In the genomic region with DNA sequence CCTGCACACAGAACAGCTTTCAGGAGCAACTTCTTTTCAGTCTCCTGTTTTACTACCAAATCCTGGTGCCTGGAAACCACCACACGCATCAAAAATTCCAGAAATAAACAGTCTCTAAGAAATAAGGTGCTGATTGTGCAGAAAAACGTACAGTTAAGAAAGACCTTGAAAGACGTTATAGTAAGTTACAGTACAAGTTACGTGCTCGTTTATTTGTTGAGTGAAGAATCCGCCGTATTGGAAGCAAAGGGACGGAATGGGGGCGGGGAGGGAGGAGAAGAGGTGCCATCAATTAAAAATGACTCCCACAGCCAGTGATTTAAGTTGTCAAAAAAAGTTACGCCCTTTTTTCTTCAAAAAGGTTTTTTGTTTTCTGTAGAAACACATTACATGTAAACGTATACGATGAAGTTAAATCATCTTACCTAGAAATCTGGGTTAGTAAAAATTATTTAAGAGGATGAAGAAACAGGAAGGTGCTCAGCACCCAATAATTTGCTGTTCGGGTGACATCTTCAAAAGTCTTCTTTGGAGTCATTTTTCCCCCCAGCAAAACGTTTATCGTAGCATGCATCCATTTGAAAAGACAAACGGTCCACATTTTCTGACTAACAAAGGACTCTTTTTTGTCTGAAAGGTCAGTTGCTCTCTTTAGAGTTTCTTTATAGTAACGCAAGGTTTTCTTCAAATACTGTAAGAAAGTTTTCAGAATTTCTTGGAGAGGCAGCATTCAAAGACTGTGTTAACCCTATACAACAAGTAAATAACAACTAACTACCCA, we compare ENCODE assay signal across 8 cellular contexts. TPM values are rescaled to one million over a fixed set of nuclear protein-coding genes. Genes with fewer than 3 reads are reported as not detected.
DNase-seq lines count a peak whose midpoint lies in the region; ATAC-seq and TF ChIP-seq lines count a peak whose summit lies in the region.

No MANE protein-coding gene starts in this region.

- TF ChIP-seq POLR2A in vagina (IDR thresholded peaks at IDR 0.05) = no peak

- no peaks in the 10 kb centered on the region for H3K27me3 ChIP-seq in right atrium auricular region
- H3K27me3 ChIP-seq in mammary epithelial cell (ENCODE audit: insufficient read depth, low read length) = no peaks in the 10 kb centered on the region
- no peaks in the 10 kb centered on the region for H3K27me3 ChIP-seq in vagina

- TSS peak; percentile 56 for BruUV-seq in mammary epithelial cell (replicated peaks; lab: Mats Ljungman, UMichigan)

- TF ChIP-seq CTCF in right atrium auricular region (IDR thresholded peaks at IDR 0.05) (no peak), mammary epithelial cell (conservative IDR thresholded peaks at IDR 0.05 in 1 of 2, IDR thresholded peaks at IDR 0.05 in 1 of 2; ENCODE audit: extremely low read depth in 1 of 2, insufficient read depth in 1 of 2, low read depth in 1 of 2, low read length in 2 of 2) (no peak), mesothelial cell of epicardium (IDR thresholded peaks at IDR 0.05; ENCODE audit: unreplicated experiment) (no peak), vagina (IDR thresholded peaks at IDR 0.05) (no peak)

- in situ Hi-C loops in mammary epithelial cell (cut with MboI; ENCODE audit: low sequenced_read_pairs in 2 of 2) = no loop called here

- H3K4me3 ChIP-seq in right atrium auricular region (peak overlapping the region; percentile 85 to 97), mammary epithelial cell (replicated peaks in 1 of 3; ENCODE audit: insufficient read depth in 1 of 3, low read depth in 2 of 3, low read length in 3 of 3) (peak overlapping the region; percentile 74 to 94 (median 91)), vagina (peak overlapping the region; percentile 89 to 96)

- H3K27me3 Mint-ChIP-seq in mesothelial cell of epicardium (ENCODE audit: low read depth) = no peaks in the 10 kb centered on the region

- H3K4me1 ChIP-seq in right atrium auricular region (peaks cover 0 to 47% of the 10 kb centered on the region in 2 donors), mammary epithelial cell (ENCODE audit: insufficient read depth, low read length) (peaks cover 13% of the 10 kb centered on the region), vagina (peaks cover 10% of the 10 kb centered on the region)

- peak overlapping the region; percentile 80 for H3K4me3 Mint-ChIP-seq in mesothelial cell of epicardium

- H4K20me1 ChIP-seq in mammary epithelial cell (ENCODE audit: insufficient read depth, low read length) = no peaks in the 10 kb centered on the region

- peaks cover 25% of the 10 kb centered on the region for H3K79me2 ChIP-seq in mammary epithelial cell (ENCODE audit: insufficient read depth, low read length)

- dilution Hi-C loops in mammary epithelial cell (cut with HindIII; ENCODE audit: low sequenced_read_pairs) = loop anchor here (5.0 kb wide), 1 partner anchor 38 kb away; no protein-coding TSS in a partner anchor

- H3K27ac ChIP-seq in right atrium auricular region (peak overlapping the region; percentile 97 to 99), mammary epithelial cell (ENCODE audit: insufficient read depth, low read depth, low read length) (peak overlapping the region; percentile 76), vagina (peak overlapping the region; percentile 94)

- H3K9ac ChIP-seq in mammary epithelial cell (ENCODE audit: insufficient read depth, low read length) = peak overlapping the region; percentile 84

- peak overlapping the region; percentile 87 for H2AFZ ChIP-seq in mammary epithelial cell (ENCODE audit: low read depth, low read length)

- peak overlapping the region; percentile 96 for H3K4me2 ChIP-seq in mammary epithelial cell (ENCODE audit: insufficient read depth, low read depth, low read length)

- intact Hi-C loops in Right ventricle myocardium superior (cut with DNase I) = loop anchor here (10.0 kb wide), 1 partner anchor 79 kb away; no protein-coding TSS in a partner anchor
- intact Hi-C loops in mammary epithelial cell (cut with micrococcal nuclease) = loop anchor here (1.0 to 5.0 kb wide), 3 partner anchors 31 to 113 kb away; no protein-coding TSS in a partner anchor
- intact Hi-C loops in vagina (cut with DNase I) = no loop called here

- WGBS in mammary epithelial cell (ENCODE audit: low coverage, missing lambda C conversion rate) = 2% methylated on average over 17 of the region's 17 CpGs

- ATAC-seq in Right ventricle myocardium superior (ENCODE audit: poor library complexity) = no peak
- no peak for ATAC-seq in HG02642 (IDR thresholded peaks at IDR 0.05; ENCODE audit: poor library complexity, unreplicated experiment)
- no peak for ATAC-seq in HG03457 (IDR thresholded peaks at IDR 0.05; ENCODE audit: unreplicated experiment)

- H3K27ac Mint-ChIP-seq in mesothelial cell of epicardium = peak overlapping the region; percentile 94

- peaks cover 34% of the 10 kb centered on the region for H3K4me1 Mint-ChIP-seq in mesothelial cell of epicardium

- no peaks in the 10 kb centered on the region for H3K36me3 ChIP-seq in right atrium auricular region
- no peaks in the 10 kb centered on the region for H3K36me3 ChIP-seq in mammary epithelial cell (ENCODE audit: insufficient read depth, low read length)
- H3K36me3 ChIP-seq in vagina = no peaks in the 10 kb centered on the region

- no peak for DNase-seq in right atrium auricular region (ENCODE audit: low spot score)
- no peak for DNase-seq in Right ventricle myocardium superior
- DNase-seq in mammary epithelial cell = no peak
- no peak for DNase-seq in mesothelial cell of epicardium (ENCODE audit: low spot score in 2 of 2, unreplicated experiment in 2 of 2)
- DNase-seq in vagina (ENCODE audit: extremely low spot score in 2 of 2) = no peak
- DNase-seq in NCI-H510A (lab: John Stamatoyannopoulos, UW) = no peak

- no peaks in the 10 kb centered on the region for H3K36me3 Mint-ChIP-seq in mesothelial cell of epicardium

- CTCF ChIA-PET in mammary epithelial cell (lab: Charles Lee; ENCODE audit: low non-redundant PET) = no interaction called here

- no peaks in the 10 kb centered on the region for H3K9me3 Mint-ChIP-seq in mesothelial cell of epicardium

- H3K9me3 ChIP-seq in right atrium auricular region (no peaks in the 10 kb centered on the region), mammary epithelial cell (replicated peaks; ENCODE audit: insufficient read depth, low read length) (no peaks in the 10 kb centered on the region), vagina (no peaks in the 10 kb centered on the region)

RNA-seq across cellular contexts. Expression of a gene that starts 0.8 kb away (rescaled TPM):
- total RNA-seq in right atrium auricular region (10 to 100 TPM; 18.4 to 30.1 TPM), Right ventricle myocardium superior (27.9 TPM), mammary epithelial cell (10 to 100 TPM; 19.2 to 39.6 TPM), mesothelial cell of epicardium (64.6 to 70.3 TPM (median 68.5 TPM) in 3 replicates), vagina (40.3 TPM)
- polyA plus RNA-seq in mammary epithelial cell = 19.0 TPM
- polyA minus RNA-seq in mammary epithelial cell = 81.9 TPM
